ENCODE assay signal across 1 cellular context in genomic region chr16:2039286-2040030, GRCh38.
TF ChIP-seq lines count a peak whose summit lies in the region.

No MANE protein-coding gene starts in this region.

TF ChIP-seq in HepG2, 621 proteins besides CTCF, POLR2A, EP300 and RAD21 (continued from another document and continues in another):
- TF ChIP-seq POGK (CRISPR knock-in tag; conservative IDR thresholded peaks at IDR 0.05) (peak; percentile 49; the same call in 1 of the 2 replicates), ZNF253 (CRISPR knock-in tag; IDR thresholded peaks at IDR 0.05; ENCODE audit: borderline replicate concordance) (no peak), SMAD3 (CRISPR knock-in tag; IDR thresholded peaks at IDR 0.05) (0 out of 2 replicates have a peak, but pooled peaks have one; percentile 61), ZNF83 (CRISPR knock-in tag; IDR thresholded peaks at IDR 0.05; ENCODE audit: borderline replicate concordance) (peak; percentile 46; the same call in 1 of the 2 replicates), RNF2 (conservative IDR thresholded peaks at IDR 0.05; ENCODE audit: low read depth) (0 out of 2 replicates have a peak, but pooled peaks have one; percentile 35), ZFP90 (CRISPR knock-in tag; IDR thresholded peaks at IDR 0.05; ENCODE audit: borderline replicate concordance) (peak; percentile 83; the same call in 1 of the 2 replicates), NFRKB (IDR thresholded peaks at IDR 0.05) (no peak), ARNTL (CRISPR knock-in tag; IDR thresholded peaks at IDR 0.05) (peak; percentile 58), NR2C2 (CRISPR knock-in tag; IDR thresholded peaks at IDR 0.05; ENCODE audit: borderline replicate concordance) (peak; percentile 83), HNF1B (CRISPR knock-in tag; IDR thresholded peaks at IDR 0.05) (peak; percentile 88), ZNF33A (CRISPR knock-in tag; IDR thresholded peaks at IDR 0.05; ENCODE audit: borderline replicate concordance) (no peak; the same call in 1 of the 2 replicates), ZNF441 (CRISPR knock-in tag; IDR thresholded peaks at IDR 0.05; ENCODE audit: borderline replicate concordance) (no peak), ZNF782 (CRISPR knock-in tag; IDR thresholded peaks at IDR 0.05; ENCODE audit: borderline replicate concordance) (no peak; the same call in 1 of the 2 replicates), KAT2B (IDR thresholded peaks at IDR 0.05; ENCODE audit: borderline replicate concordance, low read depth, low read length) (no peak), ZSCAN25 (CRISPR knock-in tag; IDR thresholded peaks at IDR 0.05) (peak; percentile 95), ARNT2 (CRISPR knock-in tag; IDR thresholded peaks at IDR 0.05; ENCODE audit: low read depth) (0 out of 2 replicates have a peak, but pooled peaks have one; percentile 51), FOXM1 (CRISPR knock-in tag; IDR thresholded peaks at IDR 0.05) (no peak), ZNF280D (CRISPR knock-in tag; IDR thresholded peaks at IDR 0.05) (peak; percentile 87), PAXIP1 (CRISPR knock-in tag; conservative IDR thresholded peaks at IDR 0.05) (peak; percentile 94), SMC3 (IDR thresholded peaks at IDR 0.05; ENCODE audit: low read length) (no peak), ZNF124 (CRISPR knock-in tag; IDR thresholded peaks at IDR 0.05) (peak; percentile 20; the same call in 1 of the 2 replicates), ZNF572 (CRISPR knock-in tag; IDR thresholded peaks at IDR 0.05) (0 out of 2 replicates have a peak, but pooled peaks have one; percentile 16), IRX3 (CRISPR knock-in tag; IDR thresholded peaks at IDR 0.05; ENCODE audit: borderline replicate concordance, low read depth) (no peak), IKZF4 (CRISPR knock-in tag; IDR thresholded peaks at IDR 0.05; ENCODE audit: borderline replicate concordance, low read depth, not compliant biosample characterization) (no peak), ZBTB8A (CRISPR knock-in tag; IDR thresholded peaks at IDR 0.05; ENCODE audit: borderline replicate concordance, low read depth) (no peak), PCBP1 (IDR thresholded peaks at IDR 0.05; ENCODE audit: borderline replicate concordance, low read depth, low read length) (no peak; the same call in 1 of the 2 replicates), RBM39 (IDR thresholded peaks at IDR 0.05; ENCODE audit: low read depth, low read length, poor library complexity, severe bottlenecking) (peak; percentile 39), CHD4 (IDR thresholded peaks at IDR 0.05; ENCODE audit: borderline replicate concordance, low read length) (no peak), ONECUT2 (CRISPR knock-in tag; IDR thresholded peaks at IDR 0.05) (no peak), HIVEP1 (CRISPR knock-in tag; IDR thresholded peaks at IDR 0.05) (peak; percentile 69), ZXDC (CRISPR knock-in tag; IDR thresholded peaks at IDR 0.05) (no peak), ZNF768 (CRISPR knock-in tag; IDR thresholded peaks at IDR 0.05) (no peak; the same call in 1 of the 2 replicates), ZNF24 (IDR thresholded peaks at IDR 0.05) (no peak), FOXA3 (CRISPR knock-in tag; IDR thresholded peaks at IDR 0.05) (peak; percentile 80), ZMYM3 (CRISPR knock-in tag; IDR thresholded peaks at IDR 0.05) (0 out of 2 replicates have a peak, but pooled peaks have one; percentile 16)
- TF ChIP-seq, protein P1, sequence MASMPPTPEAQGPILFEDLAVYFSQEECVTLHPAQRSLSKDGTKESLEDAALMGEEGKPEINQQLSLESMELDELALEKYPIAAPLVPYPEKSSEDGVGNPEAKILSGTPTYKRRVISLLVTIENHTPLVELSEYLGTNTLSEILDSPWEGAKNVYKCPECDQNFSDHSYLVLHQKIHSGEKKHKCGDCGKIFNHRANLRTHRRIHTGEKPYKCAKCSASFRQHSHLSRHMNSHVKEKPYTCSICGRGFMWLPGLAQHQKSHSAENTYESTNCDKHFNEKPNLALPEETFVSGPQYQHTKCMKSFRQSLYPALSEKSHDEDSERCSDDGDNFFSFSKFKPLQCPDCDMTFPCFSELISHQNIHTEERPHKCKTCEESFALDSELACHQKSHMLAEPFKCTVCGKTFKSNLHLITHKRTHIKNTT (CRISPR knock-in tag; IDR thresholded peaks at IDR 0.05), result no peak
- TF ChIP-seq, protein P2, sequence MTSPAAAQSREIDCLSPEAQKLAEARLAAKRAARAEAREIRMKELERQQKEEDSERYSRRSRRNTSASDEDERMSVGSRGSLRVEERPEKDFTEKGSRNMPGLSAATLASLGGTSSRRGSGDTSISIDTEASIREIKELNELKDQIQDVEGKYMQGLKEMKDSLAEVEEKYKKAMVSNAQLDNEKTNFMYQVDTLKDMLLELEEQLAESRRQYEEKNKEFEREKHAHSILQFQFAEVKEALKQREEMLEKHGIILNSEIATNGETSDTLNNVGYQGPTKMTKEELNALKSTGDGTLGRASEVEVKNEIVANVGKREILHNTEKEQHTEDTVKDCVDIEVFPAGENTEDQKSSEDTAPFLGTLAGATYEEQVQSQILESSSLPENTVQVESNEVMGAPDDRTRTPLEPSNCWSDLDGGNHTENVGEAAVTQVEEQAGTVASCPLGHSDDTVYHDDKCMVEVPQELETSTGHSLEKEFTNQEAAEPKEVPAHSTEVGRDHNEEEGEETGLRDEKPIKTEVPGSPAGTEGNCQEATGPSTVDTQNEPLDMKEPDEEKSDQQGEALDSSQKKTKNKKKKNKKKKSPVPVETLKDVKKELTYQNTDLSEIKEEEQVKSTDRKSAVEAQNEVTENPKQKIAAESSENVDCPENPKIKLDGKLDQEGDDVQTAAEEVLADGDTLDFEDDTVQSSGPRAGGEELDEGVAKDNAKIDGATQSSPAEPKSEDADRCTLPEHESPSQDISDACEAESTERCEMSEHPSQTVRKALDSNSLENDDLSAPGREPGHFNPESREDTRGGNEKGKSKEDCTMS (CRISPR knock-in tag; conservative IDR thresholded peaks at IDR 0.05), result no peak
- TF ChIP-seq, protein P3, sequence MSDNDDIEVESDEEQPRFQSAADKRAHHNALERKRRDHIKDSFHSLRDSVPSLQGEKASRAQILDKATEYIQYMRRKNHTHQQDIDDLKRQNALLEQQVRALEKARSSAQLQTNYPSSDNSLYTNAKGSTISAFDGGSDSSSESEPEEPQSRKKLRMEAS (IDR thresholded peaks at IDR 0.05), result peak; percentile 80; the same call in 1 of the 2 replicates
- TF ChIP-seq, protein P4, sequence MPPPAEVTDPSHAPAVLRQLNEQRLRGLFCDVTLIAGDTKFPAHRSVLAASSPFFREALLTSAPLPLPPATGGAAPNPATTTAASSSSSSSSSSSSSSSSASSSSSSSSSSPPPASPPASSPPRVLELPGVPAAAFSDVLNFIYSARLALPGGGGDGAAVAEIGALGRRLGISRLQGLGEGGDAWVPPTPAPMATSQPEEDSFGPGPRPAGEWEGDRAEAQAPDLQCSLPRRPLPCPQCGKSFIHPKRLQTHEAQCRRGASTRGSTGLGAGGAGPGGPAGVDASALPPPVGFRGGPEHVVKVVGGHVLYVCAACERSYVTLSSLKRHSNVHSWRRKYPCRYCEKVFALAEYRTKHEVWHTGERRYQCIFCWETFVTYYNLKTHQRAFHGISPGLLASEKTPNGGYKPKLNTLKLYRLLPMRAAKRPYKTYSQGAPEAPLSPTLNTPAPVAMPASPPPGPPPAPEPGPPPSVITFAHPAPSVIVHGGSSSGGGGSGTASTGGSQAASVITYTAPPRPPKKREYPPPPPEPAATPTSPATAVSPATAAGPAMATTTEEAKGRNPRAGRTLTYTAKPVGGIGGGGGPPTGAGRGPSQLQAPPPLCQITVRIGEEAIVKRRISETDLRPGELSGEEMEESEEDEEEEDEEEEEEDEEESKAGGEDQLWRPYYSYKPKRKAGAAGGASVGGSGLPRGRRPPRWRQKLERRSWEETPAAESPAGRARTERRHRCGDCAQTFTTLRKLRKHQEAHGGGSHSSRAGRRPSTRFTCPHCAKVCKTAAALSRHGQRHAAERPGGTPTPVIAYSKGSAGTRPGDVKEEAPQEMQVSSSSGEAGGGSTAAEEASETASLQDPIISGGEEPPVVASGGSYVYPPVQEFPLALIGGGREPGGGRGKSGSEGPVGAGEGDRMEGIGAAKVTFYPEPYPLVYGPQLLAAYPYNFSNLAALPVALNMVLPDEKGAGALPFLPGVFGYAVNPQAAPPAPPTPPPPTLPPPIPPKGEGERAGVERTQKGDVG (CRISPR knock-in tag; IDR thresholded peaks at IDR 0.05; ENCODE audit: borderline replicate concordance), result no peak; the same call in 1 of the 2 replicates
